8 cellular contexts compared by ENCODE assay signal in genomic region chr1:28518745-28519341, GRCh38. TPM values are rescaled to one million over a fixed set of nuclear protein-coding genes. Genes with fewer than 3 reads are reported as not detected.
A peak's percentile ranks its signal among the peaks of the same experiment; 100 is the strongest.
DNase-seq lines count a peak whose midpoint lies in the region; FAIRE-seq and TF ChIP-seq lines count a peak whose summit lies in the region.

No MANE protein-coding gene starts in this region.

- peak overlapping the region; percentile 60 for H2AFZ ChIP-seq in hepatocyte

- H4K20me1 ChIP-seq in hepatocyte (ENCODE audit: insufficient read depth, poor library complexity, severe bottlenecking): peaks cover 9% of the 10 kb centered on the region

- H3K79me2 ChIP-seq in hepatocyte: peaks cover 47% of the 10 kb centered on the region

- H3K4me3 ChIP-seq in hepatocyte: peak overlapping the region; percentile 75

- no peaks in the 10 kb centered on the region for H3K27me3 ChIP-seq in hepatocyte

- peak; percentile 84 for DNase-seq in activated CD8-positive, alpha-beta memory T cell treated with anti-CD3 and anti-CD28 coated beads for 24 hours
- no peak for DNase-seq in activated CD8-positive, alpha-beta memory T cell treated with anti-CD3 and anti-CD28 coated beads, Interleukin-2, amount 50 U/mL, for 4 hours
- DNase-seq in activated CD8-positive, alpha-beta memory T cell treated with anti-CD3 and anti-CD28 coated beads, Interleukin-2, amount 50 U/mL, for 48 hours: peak; percentile 80
- DNase-seq in hepatocyte (ENCODE audit: low spot score) (peak; percentile 38), NCI-H1417 (lab: John Stamatoyannopoulos, UW) (no peak), frontal cortex (ENCODE audit: low spot score in 2 of 2) (no peak)
- DNase-seq in stimulated activated CD4-positive, alpha-beta T cell treated with anti-CD3 and anti-CD28 coated beads, Interleukin-12 subunit alpha, Interleukin-12 subunit beta, amount 100 ng/mL, for 48 hours (ENCODE audit: low read depth in 2 of 3, low spot score in 1 of 3): peak; percentile 41 to 50 (median 43)

- H3K36me3 ChIP-seq in KOPT-K1 (ENCODE audit: insufficient read depth, low read length): peaks cover 36% of the 10 kb centered on the region
- no peaks in the 10 kb centered on the region for H3K36me3 ChIP-seq in hepatocyte (replicated peaks; ENCODE audit: insufficient read depth, low read depth)

- H3K4me2 ChIP-seq in hepatocyte: peak overlapping the region; percentile 97

- no peak for FAIRE-seq in frontal cortex (lab: Jason Lieb, UNC)

- H3K4me1 ChIP-seq in hepatocyte (ENCODE audit: insufficient read depth): peaks cover 6% of the 10 kb centered on the region

- no peak for TF ChIP-seq CTCF in hepatocyte (IDR thresholded peaks at IDR 0.05; ENCODE audit: poor library complexity)

- H3K27ac ChIP-seq in KOPT-K1 (ENCODE audit: low read depth, low read length, poor library complexity, severe bottlenecking) (peak overlapping the region; percentile 82), hepatocyte (peak overlapping the region; percentile 76)

- H3K9me3 ChIP-seq in KOPT-K1 (ENCODE audit: insufficient read depth, low read length, poor library complexity, severe bottlenecking): no peaks in the 10 kb centered on the region
- no peaks in the 10 kb centered on the region for H3K9me3 ChIP-seq in hepatocyte (ENCODE audit: low read depth)

- no peaks in the 10 kb centered on the region for H3K9me2 ChIP-seq in hepatocyte (replicated peaks; ENCODE audit: insufficient read depth)

- 9% methylated on average over 19 of the region's 21 CpGs for WGBS in hepatocyte (ENCODE audit: low lambda C conversion rate, missing lambda C conversion rate)

RNA-seq across cellular contexts. Expression of gene RCC1, which starts 13.0 kb away (rescaled TPM):
- total RNA-seq in hepatocyte (37.3 and 38.5 TPM in 2 replicates), frontal cortex (15.1 TPM)
- 15.7 and 23.5 TPM in 2 replicates for polyA plus RNA-seq in hepatocyte

RNA-seq across cellular contexts. Expression of gene TRNAU1AP, which starts 34.0 kb away (rescaled TPM):
- total RNA-seq in hepatocyte: 10.0 and 17.4 TPM in 2 replicates
- polyA plus RNA-seq in hepatocyte: 18.8 and 19.1 TPM in 2 replicates
- total RNA-seq in frontal cortex: 35.1 TPM

Comparison
In these comparisons a context has a peak if more than half of its experiments do, and no peak if none do; other contexts are left out.
1. DNase-seq: peak in activated CD8-positive, alpha-beta memory T cell treated with anti-CD3 and anti-CD28 coated beads for 24 hours (single experiment), activated CD8-positive, alpha-beta memory T cell treated with anti-CD3 and anti-CD28 coated beads, Interleukin-2, amount 50 U/mL, for 48 hours (single experiment), hepatocyte (single experiment) and stimulated activated CD4-positive, alpha-beta T cell treated with anti-CD3 and anti-CD28 coated beads, Interleukin-12 subunit alpha, Interleukin-12 subunit beta, amount 100 ng/mL, for 48 hours (3 of 3); none in activated CD8-positive, alpha-beta memory T cell treated with anti-CD3 and anti-CD28 coated beads, Interleukin-2, amount 50 U/mL, for 4 hours (single experiment), NCI-H1417 (0 of 3) and frontal cortex (0 of 2).